Comparison of ENCODE assay signal across 10 cellular contexts in genomic region chr3:72426618-72427397, GRCh38. TPM values are rescaled to one million over a fixed set of nuclear protein-coding genes. Genes with fewer than 3 reads are reported as not detected.
A peak's percentile ranks its signal among the peaks of the same experiment; 100 is the strongest.
DNase-seq lines count a peak whose midpoint lies in the region; ATAC-seq and TF ChIP-seq lines count a peak whose summit lies in the region.
"Had no signal": no experiment of that assay in that cellular context is flagged by ENCODE, and none has a peak within 500 bp of the region (broad histone marks: within the 10 kb centered on the region; RNA-seq: fewer than 3 reads in every experiment).

No MANE protein-coding gene starts in this region.

- H4K91ac ChIP-seq in IMR-90 (ENCODE audit: insufficient read depth, low read depth, low read length) = no peak overlapping the region

- peaks cover 3% of the 10 kb centered on the region; the same call in 1 of the 2 replicates for H3K9me1 ChIP-seq in IMR-90 (ENCODE audit: insufficient read depth, low read length)

- intact Hi-C loops in IMR-90 (cut with micrococcal nuclease) (no loop called here), natural killer cell (cut with micrococcal nuclease) (no loop called here)
- intact Hi-C loops in activated naive CD4-positive, alpha-beta T cell treated with anti-CD3 and anti-CD28 coated beads for 36 hours (cut with micrococcal nuclease) = loop anchor here (1.0 to 10.0 kb wide), 12 partner anchors 9 to 608 kb away; no protein-coding TSS in a partner anchor

- H3K4ac ChIP-seq in IMR-90 (ENCODE audit: low read depth, low read length) = no peak overlapping the region

- TF ChIP-seq RAD21 in IMR-90 (IDR thresholded peaks at IDR 0.05; ENCODE audit: low read length) = no peak

- no peak overlapping the region for H3K56ac ChIP-seq in IMR-90 (ENCODE audit: extremely low read depth, insufficient read depth, low read length)

- no peak overlapping the region for H4K5ac ChIP-seq in IMR-90 (ENCODE audit: low read depth, low read length)

- no peak overlapping the region for H2BK20ac ChIP-seq in IMR-90 (ENCODE audit: low read depth, low read length)

- H3K18ac ChIP-seq in IMR-90 (ENCODE audit: low read depth, low read length) = no peak overlapping the region

- H3K9me2 ChIP-seq in GM23338 (ENCODE audit: insufficient read depth) = no peaks in the 10 kb centered on the region

- peaks cover 19% of the 10 kb centered on the region; the same call in 2 of the 3 replicates for H3K36me3 Mint-ChIP-seq in GM23338 (ENCODE audit: low read depth)
- no peaks in the 10 kb centered on the region for H3K36me3 Mint-ChIP-seq in natural killer cell
- H3K36me3 Mint-ChIP-seq in activated naive CD4-positive, alpha-beta T cell treated with anti-CD3 and anti-CD28 coated beads for 36 hours (ENCODE audit: low read depth) = peaks cover 18% of the 10 kb centered on the region

- peaks cover 74% of the 10 kb centered on the region for H4K20me1 ChIP-seq in GM23338 (replicated peaks; ENCODE audit: insufficient read depth)
- H4K20me1 ChIP-seq in IMR-90 (ENCODE audit: insufficient read depth, low read length) = peaks cover 50% of the 10 kb centered on the region

- ATAC-seq in GM18870 (IDR thresholded peaks at IDR 0.05; ENCODE audit: unreplicated experiment) (peak; percentile 88), GM23338 (no peak), IMR-90 (ENCODE audit: low read depth) (no peak), natural killer cell (peak in 1 of 3 donors; percentile 28)

- H3K79me2 ChIP-seq in GM23338 (replicated peaks; ENCODE audit: insufficient read depth) = peaks cover 98% of the 10 kb centered on the region

- H3K4me3 ChIP-seq in GM23338 (no peak overlapping the region), IMR-90 (ENCODE audit: insufficient read depth, low read depth, low read length) (no peak overlapping the region)
- H3K4me3 ChIP-seq: tibial artery had no signal

- H3K9me3 Mint-ChIP-seq in GM23338 (peaks cover 13% of the 10 kb centered on the region), natural killer cell (peaks cover 0 to 5% of the 10 kb centered on the region in 2 donors)
- H3K9me3 Mint-ChIP-seq in activated naive CD4-positive, alpha-beta T cell treated with anti-CD3 and anti-CD28 coated beads for 36 hours = peaks cover 10% of the 10 kb centered on the region

- no peak overlapping the region for H3K9ac ChIP-seq in IMR-90 (ENCODE audit: low read depth, low read length)

- in situ Hi-C loops in IMR-90 (cut with MboI; ENCODE audit: low sequenced_read_pairs) = loop anchor here (25.0 kb wide), 1 partner anchor 660 kb away; no protein-coding TSS in a partner anchor

- no peak overlapping the region for H2AFZ ChIP-seq in GM23338
- no peak overlapping the region for H2AFZ ChIP-seq in IMR-90 (replicated peaks; ENCODE audit: low read length, poor library complexity)

- H3K4me1 Mint-ChIP-seq in GM23338 = peaks cover 42% of the 10 kb centered on the region
- peaks cover 76 to 82% of the 10 kb centered on the region in 2 donors for H3K4me1 Mint-ChIP-seq in natural killer cell
- H3K4me1 Mint-ChIP-seq in activated naive CD4-positive, alpha-beta T cell treated with anti-CD3 and anti-CD28 coated beads for 36 hours (ENCODE audit: low read depth) = peaks cover 70% of the 10 kb centered on the region

- WGBS in IMR-90 (ENCODE audit: extremely low coverage in 2 of 2, insufficient read length in 1 of 2), 2 experiments = 100% methylated on average over 1 of the region's 2 CpGs; no CpG with 5 or more reads in 1 of the 2 experiments

- no peak overlapping the region for H2AK5ac ChIP-seq in IMR-90 (ENCODE audit: low read depth, low read length)

- no peak overlapping the region for H2BK5ac ChIP-seq in IMR-90 (ENCODE audit: low read depth, low read length, poor library complexity, severe bottlenecking)

- no peaks in the 10 kb centered on the region for H3K9me3 ChIP-seq in IMR-90 (ENCODE audit: control insufficient read depth, insufficient read depth, low read length)

- no TSS peak for BruUV-seq in IMR-90 (replicated peaks; lab: Mats Ljungman, UMichigan)

- H3K4me1 ChIP-seq in GM23338 (ENCODE audit: insufficient read depth) = peaks cover 43% of the 10 kb centered on the region
- H3K4me1 ChIP-seq in IMR-90 (ENCODE audit: control insufficient read depth, insufficient read depth, low read length) = no peaks in the 10 kb centered on the region

- H2BK15ac ChIP-seq in IMR-90 (ENCODE audit: low read depth, low read length) = no peak overlapping the region

- H3F3A ChIP-seq in GM23338 (replicated peaks; ENCODE audit: low read depth) = no peaks in the 10 kb centered on the region

- H3K4me3 Mint-ChIP-seq in GM23338 (no peak overlapping the region), natural killer cell (peak overlapping the region; percentile 17)
- H3K4me3 Mint-ChIP-seq in activated naive CD4-positive, alpha-beta T cell treated with anti-CD3 and anti-CD28 coated beads for 36 hours = no peak overlapping the region

- no peak overlapping the region for H3K27ac ChIP-seq in GM23338 (ENCODE audit: low read depth)
- no peak overlapping the region for H3K27ac ChIP-seq in IMR-90 (ENCODE audit: insufficient read depth, low read length)
- H3K27ac ChIP-seq: tibial artery had no signal

- dilution Hi-C loops in IMR-90 (cut with HindIII; ENCODE audit: low sequenced_read_pairs, unreplicated experiment) = no loop called here

- POLR2A ChIA-PET in IMR-90 (lab: Charles Lee; ENCODE audit: unreplicated experiment) = no interaction called here

- H2AK9ac ChIP-seq in IMR-90 (replicated peaks; ENCODE audit: low read depth, low read length, poor library complexity) = no peak overlapping the region

- H2BK120ac ChIP-seq in IMR-90 (ENCODE audit: low read depth, low read length) = no peak overlapping the region

- H3K27me3 Mint-ChIP-seq in GM23338 (ENCODE audit: insufficient read depth, low read depth, poor library complexity) (peaks cover 6% of the 10 kb centered on the region), natural killer cell (ENCODE audit: low read depth in 2 of 2) (no peaks in the 10 kb centered on the region)
- no peaks in the 10 kb centered on the region for H3K27me3 Mint-ChIP-seq in activated naive CD4-positive, alpha-beta T cell treated with anti-CD3 and anti-CD28 coated beads for 36 hours (ENCODE audit: low read depth)

- peak overlapping the region; percentile 35; the same call in 1 of the 2 replicates for H3K4me2 ChIP-seq in GM23338
- H3K4me2 ChIP-seq in IMR-90 (ENCODE audit: low read depth, low read length) = no peak overlapping the region

- no peak for TF ChIP-seq POLR2A in IMR-90 (IDR thresholded peaks at IDR 0.05; ENCODE audit: low read depth, low read length)

- H3K23ac ChIP-seq in IMR-90 (ENCODE audit: low read depth, low read length) = no peak overlapping the region

- no peak overlapping the region for H3K14ac ChIP-seq in IMR-90 (replicated peaks; ENCODE audit: low read depth, low read length)

- CTCF ChIA-PET in IMR-90 (lab: Yijun Ruan, JAX) = interaction anchor here (1.9 kb wide), 1 partner anchor 396 kb away, joined by 4 read pairs; no protein-coding TSS in a partner anchor
- CTCF ChIA-PET in activated naive CD4-positive, alpha-beta T cell treated with anti-CD3 and anti-CD28 coated beads for 36 hours (lab: Charles Lee) = interaction anchor here (0.7 to 2.8 kb wide), 2 partner anchors 176 to 239 kb away, joined by 3 to 8 read pairs; no protein-coding TSS in a partner anchor

- DNase-seq in GM23338 (ENCODE audit: low spot score) (no peak), IMR-90 (no peak), natural killer cell (no peak), NCI-H2029 (lab: John Stamatoyannopoulos, UW) (no peak)
- no peak for DNase-seq in stimulated activated CD4-positive, alpha-beta T cell treated with anti-CD3 and anti-CD28 coated beads, Interleukin-4, amount 100 ng/mL, for 1 hour
- no peak for DNase-seq in activated naive CD4-positive, alpha-beta T cell treated with anti-CD3 and anti-CD28 coated beads for 36 hours
- DNase-seq: cerebellar nuclear complex, NCI-H146, tibial artery had no signal

- peaks cover 20 to 40% of the 10 kb centered on the region in 2 experiments for H3K79me1 ChIP-seq in IMR-90 (ENCODE audit: low read depth in 1 of 2, low read length in 2 of 2)

- H3K27me3 ChIP-seq in GM23338 (ENCODE audit: insufficient read depth) (no peaks in the 10 kb centered on the region), IMR-90 (ENCODE audit: control insufficient read depth, insufficient read depth, low read length) (no peaks in the 10 kb centered on the region)
- H3K27me3 ChIP-seq: tibial artery had no signal

- TF ChIP-seq CTCF in GM23338 (conservative IDR thresholded peaks at IDR 0.05; ENCODE audit: low read depth in 2 of 2) = no peak
- TF ChIP-seq CTCF in IMR-90 (conservative IDR thresholded peaks at IDR 0.05; ENCODE audit: low read depth, low read length) = no peak
- no peak for TF ChIP-seq CTCF in natural killer cell (IDR thresholded peaks at IDR 0.05)

- H3K36me3 ChIP-seq in GM23338 (ENCODE audit: insufficient read depth) = no peaks in the 10 kb centered on the region; the same call in 1 of the 2 replicates
- no peaks in the 10 kb centered on the region for H3K36me3 ChIP-seq in IMR-90 (ENCODE audit: control insufficient read depth, insufficient read depth, low read length)
- H3K36me3 ChIP-seq: tibial artery had no signal

- H4K8ac ChIP-seq in IMR-90 (ENCODE audit: low read depth in 2 of 2, low read length in 2 of 2) = no peak overlapping the region

- H3K27ac Mint-ChIP-seq in GM23338 = 0 out of 2 replicates have a peak overlapping the region, but pooled peaks have one; percentile 11
- peak overlapping the region; percentile 59 to 79 for H3K27ac Mint-ChIP-seq in natural killer cell
- H3K27ac Mint-ChIP-seq in activated naive CD4-positive, alpha-beta T cell treated with anti-CD3 and anti-CD28 coated beads for 36 hours = no peak overlapping the region

TF ChIP-seq in IMR-90, 13 proteins besides CTCF, POLR2A, EP300 and RAD21:
- TF ChIP-seq CEBPB (IDR thresholded peaks at IDR 0.05; ENCODE audit: low read depth, low read length) = peak; percentile 54
- TF ChIP-seq USF2 (IDR thresholded peaks at IDR 0.05; ENCODE audit: low read depth, low read length) = no peak

RNA-seq across cellular contexts. Expression of gene RYBP, which starts 19.6 kb away (rescaled TPM):
- 23.8 and 26.7 TPM in 2 replicates for total RNA-seq in GM23338 (2014; rRNA removed; shearing (Covaris generic))
- 13.6 and 13.9 TPM in 2 replicates for polyA plus RNA-seq in GM23338 (2016; fragmentation: Nextera tagmentation; extraction: Ambion mirVana)
- total RNA-seq in IMR-90 (2012; rRNA removed) = 4.1 and 6.9 TPM in 2 replicates
- polyA plus RNA-seq in IMR-90 (2012; rRNA removed) = 3.6 and 4.2 TPM in 2 replicates
- polyA plus RNA-seq in IMR-90 (2012; cell fraction: cytosol; rRNA removed) = 0.63 and 0.85 TPM in 2 replicates
- polyA plus RNA-seq in IMR-90 (2012; cell fraction: nucleus; rRNA removed; ENCODE audit: low replicate concordance) = 0.95 and 5.4 TPM in 2 replicates
- 10 to 100 TPM; 10.2 to 12.0 (median 11.0) TPM for total RNA-seq in natural killer cell
- 10 to 100 TPM; 15.1 to 15.2 TPM for total RNA-seq in activated naive CD4-positive, alpha-beta T cell treated with anti-CD3 and anti-CD28 coated beads for 36 hours
